ENCODE assay signal across 17 cellular contexts in the genomic region with DNA sequence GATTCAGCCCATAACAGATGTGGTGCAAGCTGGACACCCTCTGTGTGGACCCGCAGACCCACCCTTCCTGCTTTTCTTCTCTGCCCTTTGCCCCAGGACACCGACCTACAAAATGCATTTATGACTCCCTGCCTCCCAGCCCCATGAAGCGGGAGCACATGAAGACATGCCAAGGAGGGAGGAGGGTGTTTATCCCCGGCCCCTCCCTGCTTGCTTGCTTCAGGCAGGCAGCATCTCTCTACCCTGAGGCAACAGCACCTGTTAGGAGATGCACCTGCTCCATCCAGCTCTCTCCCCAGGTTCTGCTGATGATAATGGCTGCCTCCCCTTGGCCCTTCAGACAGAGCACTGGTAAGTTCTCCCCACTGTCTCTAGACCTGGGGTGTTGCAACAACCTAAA.
DNase-seq lines count a peak whose midpoint lies in the region; ATAC-seq and TF ChIP-seq lines count a peak whose summit lies in the region.
"Had no signal": no experiment of that assay in that cellular context is flagged by ENCODE, and none has a peak within 500 bp of the region (broad histone marks: within the 10 kb centered on the region; RNA-seq: fewer than 3 reads in every experiment).

No MANE protein-coding gene starts in this region.

- H3K27ac ChIP-seq in KOPT-K1 (ENCODE audit: low read depth, low read length, poor library complexity, severe bottlenecking): peak overlapping the region; percentile 59
- H3K27ac ChIP-seq in OCI-LY7 (ENCODE audit: low read depth, low read length, poor library complexity, severe bottlenecking): no peak overlapping the region
- H3K27ac ChIP-seq: 22Rv1 had no signal

- no peak overlapping the region for H3K4me3 Mint-ChIP-seq in stimulated activated effector memory CD8-positive, alpha-beta T cell treated with anti-CD3 and anti-CD28 coated beads, Interleukin-12 subunit alpha, Interleukin-12 subunit beta, amount 100 ng/mL, for 72 hours
- H3K4me3 Mint-ChIP-seq: H9 had no signal

- DNase-seq in DMS53 (lab: John Stamatoyannopoulos, UW) (peak; percentile 13), DMS53 treated with DMSO at 0.1 percent for 48 hours (lab: John Stamatoyannopoulos, UW; ENCODE audit: unreplicated experiment) (no peak), NCI-H69 (lab: John Stamatoyannopoulos, UW) (peak; percentile 68), mucosa of descending colon (peak in 2 of 3 donors; percentile 50 to 53), OCI-LY7 (ENCODE audit: low spot score) (no peak)
- no peak for DNase-seq in stimulated activated effector memory CD8-positive, alpha-beta T cell treated with anti-CD3 and anti-CD28 coated beads, Interleukin-12 subunit alpha, Interleukin-12 subunit beta, amount 100 ng/mL, for 72 hours (ENCODE audit: low spot score in 2 of 2)
- DNase-seq: DMS153, H9, NCI-H1436, NCI-H2171 treated with DMSO at 0.1 percent for 48 hours, NCI-H526, Right ventricle myocardium superior, SK-N-SH had no signal

- H3K9me3 ChIP-seq in KOPT-K1 (ENCODE audit: insufficient read depth, low read length, poor library complexity, severe bottlenecking) (no peaks in the 10 kb centered on the region), mucosa of descending colon (no peaks in the 10 kb centered on the region), OCI-LY7 (ENCODE audit: low read length) (no peaks in the 10 kb centered on the region)
- H3K9me3 ChIP-seq: SK-N-SH had no signal

- TF ChIP-seq CTCF in mucosa of descending colon (IDR thresholded peaks at IDR 0.05) (no peak), OCI-LY7 (conservative IDR thresholded peaks at IDR 0.05; ENCODE audit: low read length) (no peak)

- H3K4me1 ChIP-seq in mucosa of descending colon (ENCODE audit: low read depth) (peaks cover 5% of the 10 kb centered on the region), OCI-LY7 (ENCODE audit: insufficient read depth, low read length, poor library complexity, severe bottlenecking) (no peaks in the 10 kb centered on the region)

- H3K9me2 ChIP-seq in OCI-LY7 (ENCODE audit: insufficient read depth, low read length): no peaks in the 10 kb centered on the region
- H3K9me2 ChIP-seq: SK-N-SH had no signal

- no peaks in the 10 kb centered on the region for H3K9me3 Mint-ChIP-seq in stimulated activated effector memory CD8-positive, alpha-beta T cell treated with anti-CD3 and anti-CD28 coated beads, Interleukin-12 subunit alpha, Interleukin-12 subunit beta, amount 100 ng/mL, for 72 hours
- H3K9me3 Mint-ChIP-seq: H9 had no signal

- H3K4me3 ChIP-seq in mucosa of descending colon (no peak overlapping the region), OCI-LY7 (ENCODE audit: low read depth, low read length, poor library complexity, severe bottlenecking) (no peak overlapping the region)
- H3K4me3 ChIP-seq: GM12878 had no signal

- peaks cover 10% of the 10 kb centered on the region for H3K4me1 Mint-ChIP-seq in stimulated activated effector memory CD8-positive, alpha-beta T cell treated with anti-CD3 and anti-CD28 coated beads, Interleukin-12 subunit alpha, Interleukin-12 subunit beta, amount 100 ng/mL, for 72 hours

- H3K27ac Mint-ChIP-seq in stimulated activated effector memory CD8-positive, alpha-beta T cell treated with anti-CD3 and anti-CD28 coated beads, Interleukin-12 subunit alpha, Interleukin-12 subunit beta, amount 100 ng/mL, for 72 hours: no peak overlapping the region
- H3K27ac Mint-ChIP-seq: H9 had no signal

- no peak overlapping the region for H2AFZ ChIP-seq in OCI-LY7 (ENCODE audit: low read length)

- no peaks in the 10 kb centered on the region for H4K20me1 ChIP-seq in OCI-LY7 (ENCODE audit: insufficient read depth, low read length)

- H3K36me3 ChIP-seq in KOPT-K1 (ENCODE audit: insufficient read depth, low read length) (no peaks in the 10 kb centered on the region), mucosa of descending colon (ENCODE audit: low read depth) (no peaks in the 10 kb centered on the region), OCI-LY7 (ENCODE audit: insufficient read depth, low read length) (no peaks in the 10 kb centered on the region)

- no peak overlapping the region for H3K4me2 ChIP-seq in OCI-LY7 (ENCODE audit: low read length)
- H3K4me2 ChIP-seq: SK-N-SH had no signal

- CTCF ChIA-PET in OCI-LY7 (lab: Charles Lee; ENCODE audit: unreplicated experiment): no interaction called here

- intact Hi-C loops in mucosa of descending colon (cut with DNase I, micrococcal nuclease): no loop called here
- intact Hi-C loops in OCI-LY7 (cut with micrococcal nuclease; ENCODE audit: unreplicated experiment): no loop called here

- ATAC-seq in mucosa of descending colon: peak; percentile 83
- ATAC-seq in stimulated activated effector memory CD8-positive, alpha-beta T cell treated with anti-CD3 and anti-CD28 coated beads, Interleukin-12 subunit alpha, Interleukin-12 subunit beta, amount 100 ng/mL, for 72 hours: no peak
- ATAC-seq in HG03025 (IDR thresholded peaks at IDR 0.05; ENCODE audit: low FRiP score, unreplicated experiment): no peak
- ATAC-seq: GM12878 had no signal

- POLR2A ChIA-PET in OCI-LY7 (lab: Charles Lee): no interaction called here

- BruUV-seq in OCI-LY7 (replicated peaks; lab: Mats Ljungman, UMichigan): no TSS peak

- no peaks in the 10 kb centered on the region for H3K79me2 ChIP-seq in OCI-LY7 (ENCODE audit: insufficient read depth, low read depth, low read length)

- H3K36me3 Mint-ChIP-seq in stimulated activated effector memory CD8-positive, alpha-beta T cell treated with anti-CD3 and anti-CD28 coated beads, Interleukin-12 subunit alpha, Interleukin-12 subunit beta, amount 100 ng/mL, for 72 hours: no peaks in the 10 kb centered on the region

Comparison
In these comparisons a context has a peak if more than half of its experiments do, and no peak if none do; other contexts are left out.
1. DNase-seq: peak in DMS53 (single experiment), NCI-H69 (single experiment) and mucosa of descending colon (2 of 3); none in DMS53 treated with DMSO at 0.1 percent for 48 hours (single experiment), stimulated activated effector memory CD8-positive, alpha-beta T cell treated with anti-CD3 and anti-CD28 coated beads, Interleukin-12 subunit alpha, Interleukin-12 subunit beta, amount 100 ng/mL, for 72 hours (0 of 2) and OCI-LY7 (single experiment).